In the genomic region with DNA sequence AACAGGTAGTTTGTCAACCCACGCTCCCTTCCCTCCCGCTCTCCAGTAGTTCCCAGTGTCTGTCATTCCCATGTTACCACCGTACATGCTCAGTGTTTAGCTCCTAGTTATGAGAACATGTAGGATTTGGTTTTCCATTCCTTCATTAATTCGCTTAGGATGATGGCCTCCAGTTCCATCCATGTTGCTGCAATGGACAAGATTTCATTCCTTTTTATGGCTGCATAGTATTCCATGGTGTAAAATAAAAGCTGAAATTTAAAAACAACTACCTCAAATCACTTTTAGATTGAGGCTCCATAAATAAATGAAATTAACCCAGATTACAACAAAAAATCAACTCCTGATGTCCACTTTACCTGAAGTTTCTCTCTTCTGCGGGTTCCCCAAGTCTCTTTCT, we compare ENCODE assay signal across 23 cellular contexts.
"Had no signal": no experiment of that assay in that cellular context is flagged by ENCODE, and none has a peak within 500 bp of the region (broad histone marks: within the 10 kb centered on the region; RNA-seq: fewer than 3 reads in every experiment).

No MANE protein-coding gene starts in this region.

- H3K4me3 ChIP-seq: MG63, SJSA1, SK-N-MC had no signal

- FAIRE-seq: RCC 7860 had no signal

- DNase-seq: Karpas-422, KG1, MG63, NCI-H1092, NCI-H1105 treated with DMSO at 0.1 percent for 48 hours, NCI-H1417 treated with DMSO at 0.1 percent for 48 hours, NCI-H146, NCI-H1694 treated with DMSO at 0.1 percent for 48 hours, NCI-H1930, NCI-H2081, NCI-H2107, NCI-H226, NCI-H446, NCI-H510A, NCI-H524 treated with DMSO at 0.1 percent for 48 hours, NCI-H69, NCI-H774, Right ventricle myocardium superior, RPMI8226, SIG-M5 had no signal

- H3K27ac ChIP-seq: SJSA1, SK-N-MC had no signal

- H3K4me1 ChIP-seq: SJSA1 had no signal

- H3K36me3 ChIP-seq: MG63, SJSA1 had no signal

- H3K9me3 ChIP-seq: MG63, SJSA1 had no signal
